Comparison of ENCODE assay signal across 20 cellular contexts in genomic region chr4:185903205-185903604, GRCh38.
"Had no signal": no experiment of that assay in that cellular context is flagged by ENCODE, and none has a peak within 500 bp of the region (broad histone marks: within the 10 kb centered on the region; RNA-seq: fewer than 3 reads in every experiment).

No MANE protein-coding gene starts in this region.

- H3K27me3 ChIP-seq: neural progenitor cell, ovary, right lobe of liver, tibial nerve had no signal

- H3K4me3 ChIP-seq: dorsolateral prefrontal cortex, lung, mucosa of descending colon, neural progenitor cell, ovary, right lobe of liver, SK-N-MC, tibial nerve had no signal

- H3K4me1 ChIP-seq: neural progenitor cell, right lobe of liver, tibial nerve had no signal

- H3K36me3 ChIP-seq: neural progenitor cell, ovary, right lobe of liver, tibial nerve had no signal

- H3K27ac ChIP-seq: dorsolateral prefrontal cortex, neural progenitor cell, ovary, right lobe of liver, SK-N-MC, tibial nerve had no signal

- ATAC-seq: activated CD8-positive, alpha-beta T cell treated with anti-CD3 and anti-CD28 coated beads for 36 hours; activated T-helper 17 cell treated with anti-CD3 and anti-CD28 coated beads, Interleukin-2, amount 50 U/mL, for 72 hours; esophagus mucosa; mucosa of descending colon had no signal

- DNase-seq: activated CD4-positive, alpha-beta T cell treated with anti-CD3 and anti-CD28 coated beads, Interleukin-2, amount 10 ng/mL, durations not matched to agents 24 days and 14 days; activated CD8-positive, alpha-beta T cell treated with anti-CD3 and anti-CD28 coated beads for 36 hours; activated naive CD4-positive, alpha-beta T cell; activated naive CD8-positive, alpha-beta T cell treated with anti-CD3 and anti-CD28 coated beads for 36 hours; activated T-cell treated with anti-CD3 and anti-CD28 coated beads, Interleukin-2, amount 50 U/mL, for 1 hour; amniotic stem cell; dorsolateral prefrontal cortex; mucosa of descending colon; naive B cell; ovary; right lobe of liver; stimulated activated naive CD4-positive, alpha-beta T cell had no signal

- H3K9me3 ChIP-seq: mucosa of descending colon, ovary, right lobe of liver, tibial nerve had no signal

- FAIRE-seq: colon, urothelium cell line had no signal
